1 cellular context compared by ENCODE assay signal in the genomic region with DNA sequence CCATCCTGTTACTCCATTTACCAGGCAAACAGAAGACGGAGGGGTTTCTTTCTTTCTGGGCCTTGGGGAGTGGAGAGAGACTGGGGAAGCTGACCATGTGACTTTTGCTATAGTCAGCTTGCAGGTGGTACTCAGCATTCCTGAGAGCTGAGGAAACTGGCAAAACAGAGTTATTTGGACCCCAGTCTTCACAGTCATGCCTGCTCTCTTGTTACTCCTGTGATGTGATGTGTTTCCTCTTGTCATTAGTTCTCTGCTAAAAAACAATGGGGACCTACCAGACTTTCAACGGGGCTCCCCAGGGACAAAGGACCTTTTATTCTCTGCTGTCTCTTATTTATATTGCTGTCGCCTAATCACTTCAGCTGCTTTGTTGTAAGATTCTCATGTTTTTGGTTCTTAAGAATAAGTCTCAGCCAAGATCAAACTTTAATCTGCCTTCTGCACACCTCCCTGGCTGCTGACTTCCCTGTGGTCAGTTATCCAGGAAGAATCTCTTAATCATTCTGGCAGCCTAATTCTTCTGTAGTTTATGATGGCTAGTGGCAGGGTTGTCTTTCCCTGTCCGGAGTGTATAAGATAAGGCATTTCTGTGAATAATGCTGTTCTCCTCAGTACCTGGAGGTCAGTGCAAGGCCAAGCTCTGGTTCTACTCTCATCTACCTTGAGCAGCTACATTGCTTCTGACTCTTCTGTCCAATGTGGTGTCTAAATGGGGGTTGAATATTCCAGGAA.
TF ChIP-seq lines count a peak whose summit lies in the region.

No MANE protein-coding gene starts in this region.

TF ChIP-seq in K562, 482 proteins besides CTCF, POLR2A, EP300 and RAD21 (continues in another document):
- TF ChIP-seq ZBTB8A (IDR thresholded peaks at IDR 0.05; ENCODE audit: partially characterized antibody) (no peak), MCM7 (IDR thresholded peaks at IDR 0.05) (no peak), CBX1 (IDR thresholded peaks at IDR 0.05; ENCODE audit: low read depth) (no peak), E2F3 (CRISPR knock-in tag; IDR thresholded peaks at IDR 0.05) (no peak), IFI16 (CRISPR knock-in tag; IDR thresholded peaks at IDR 0.05) (no peak), WHSC1 (IDR thresholded peaks at IDR 0.05; ENCODE audit: low read length) (no peak), TARDBP (IDR thresholded peaks at IDR 0.05) (no peak), ELF2 (CRISPR knock-in tag; IDR thresholded peaks at IDR 0.05) (no peak), JUND (IDR thresholded peaks at IDR 0.05; ENCODE audit: borderline replicate concordance, low read depth, low read length) (peak; percentile 47; the same call in 1 of the 2 replicates), JUND (tag; IDR thresholded peaks at IDR 0.05; ENCODE audit: borderline replicate concordance, low read depth, low read length) (peak; percentile 67; the same call in 1 of the 3 replicates), HDAC1 (IDR thresholded peaks at IDR 0.05) (peak in 1 of 2 experiments; percentile 88; a peak in 3 of 4 replicates), PTTG1 (tag; IDR thresholded peaks at IDR 0.05; ENCODE audit: low read depth) (no peak), FUS (optimal IDR thresholded peaks at IDR 0.05; ENCODE audit: low read depth, low read length) (no peak), KAT2B (IDR thresholded peaks at IDR 0.05; ENCODE audit: low read depth, low read length) (no peak), ATF7 (IDR thresholded peaks at IDR 0.05) (peak; percentile 53), TAL1 (IDR thresholded peaks at IDR 0.05) (peak; percentile 89), CREM (IDR thresholded peaks at IDR 0.05; ENCODE audit: low read depth) (peak; percentile 26; the same call in 1 of the 2 replicates), ZNF77 (CRISPR knock-in tag; IDR thresholded peaks at IDR 0.05) (no peak), ASH1L (IDR thresholded peaks at IDR 0.05; ENCODE audit: borderline replicate concordance, low read depth, partially characterized antibody) (no peak), HCFC1 (IDR thresholded peaks at IDR 0.05; ENCODE audit: low read depth, low read length) (no peak), SAFB (IDR thresholded peaks at IDR 0.05; ENCODE audit: borderline replicate concordance, low read depth, low read length) (no peak), TCF3 (CRISPR knock-in tag; IDR thresholded peaks at IDR 0.05) (peak; percentile 93), BRCA1 (IDR thresholded peaks at IDR 0.05) (no peak), BRCA1 (CRISPR knock-in tag; IDR thresholded peaks at IDR 0.05) (no peak), PHF8 (IDR thresholded peaks at IDR 0.05; ENCODE audit: borderline replicate concordance, low read length) (no peak), RBFOX2 (IDR thresholded peaks at IDR 0.05; ENCODE audit: low read depth, low read length) (no peak), SRF (CRISPR knock-in tag; IDR thresholded peaks at IDR 0.05) (peak in 1 of 2 experiments; percentile 74; a peak in 1 of 4 replicates), LCOR (CRISPR knock-in tag; IDR thresholded peaks at IDR 0.05) (peak; percentile 85), MTF1 (CRISPR knock-in tag; IDR thresholded peaks at IDR 0.05; ENCODE audit: borderline replicate concordance) (no peak), JUN (IDR thresholded peaks at IDR 0.05; ENCODE audit: borderline replicate concordance, low read depth, low read length) (no peak), JUN (CRISPR knock-in tag; IDR thresholded peaks at IDR 0.05; ENCODE audit: borderline replicate concordance) (no peak), NR0B1 (IDR thresholded peaks at IDR 0.05; ENCODE audit: partially characterized antibody) (no peak), SIX5 (IDR thresholded peaks at IDR 0.05; ENCODE audit: borderline replicate concordance in 1 of 2, insufficient read depth in 1 of 2, low read depth in 1 of 2, low read length in 2 of 2) (no peak), TSHZ1 (CRISPR knock-in tag; IDR thresholded peaks at IDR 0.05) (no peak), C11orf30 (IDR thresholded peaks at IDR 0.05; ENCODE audit: low read depth) (no peak; the same call in 1 of the 2 replicates), GTF2F1 (IDR thresholded peaks at IDR 0.05; ENCODE audit: low read depth, low read length) (no peak), MTA1 (IDR thresholded peaks at IDR 0.05; ENCODE audit: borderline replicate concordance) (peak; percentile 76; the same call in 1 of the 2 replicates), ESRRA (IDR thresholded peaks at IDR 0.05; ENCODE audit: borderline replicate concordance, low read depth) (peak; percentile 95), E2F8 (IDR thresholded peaks at IDR 0.05; ENCODE audit: low read depth, partially characterized antibody) (no peak), NFE2L1 (tag; IDR thresholded peaks at IDR 0.05; ENCODE audit: borderline replicate concordance, low read depth) (no peak), FOSL1 (tag; conservative IDR thresholded peaks at IDR 0.05) (peak; percentile 78), CHD4 (IDR thresholded peaks at IDR 0.05; ENCODE audit: insufficient read depth, insufficient replicate concordance, low read depth, low read length, poor library complexity, severe bottlenecking) (no peak), MAFF (IDR thresholded peaks at IDR 0.05; ENCODE audit: low read length) (no peak), PTBP1 (IDR thresholded peaks at IDR 0.05; ENCODE audit: low read depth, low read length) (no peak), LEF1 (IDR thresholded peaks at IDR 0.05) (peak; percentile 64), TGIF2 (CRISPR knock-in tag; IDR thresholded peaks at IDR 0.05) (no peak), HNRNPLL (IDR thresholded peaks at IDR 0.05; ENCODE audit: low read depth, low read length, poor library complexity, severe bottlenecking) (no peak), ZNF717 (CRISPR knock-in tag; IDR thresholded peaks at IDR 0.05) (no peak), ZFP36 (IDR thresholded peaks at IDR 0.05; ENCODE audit: low read depth, low read length, partially characterized antibody) (no peak), NELFE (IDR thresholded peaks at IDR 0.05; ENCODE audit: insufficient read depth, insufficient read length) (no peak), KHSRP (IDR thresholded peaks at IDR 0.05) (no peak)
- TF ChIP-seq, protein P1, sequence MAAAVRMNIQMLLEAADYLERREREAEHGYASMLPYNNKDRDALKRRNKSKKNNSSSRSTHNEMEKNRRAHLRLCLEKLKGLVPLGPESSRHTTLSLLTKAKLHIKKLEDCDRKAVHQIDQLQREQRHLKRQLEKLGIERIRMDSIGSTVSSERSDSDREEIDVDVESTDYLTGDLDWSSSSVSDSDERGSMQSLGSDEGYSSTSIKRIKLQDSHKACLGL (CRISPR knock-in tag; IDR thresholded peaks at IDR 0.05; ENCODE audit: borderline replicate concordance, poor library complexity, severe bottlenecking) = no peak
- TF ChIP-seq, protein P2, sequence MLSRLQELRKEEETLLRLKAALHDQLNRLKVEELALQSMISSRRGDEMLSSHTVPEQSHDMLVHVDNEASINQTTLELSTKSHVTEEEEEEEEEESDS (CRISPR knock-in tag; IDR thresholded peaks at IDR 0.05) = no peak
- TF ChIP-seq, protein P3, sequence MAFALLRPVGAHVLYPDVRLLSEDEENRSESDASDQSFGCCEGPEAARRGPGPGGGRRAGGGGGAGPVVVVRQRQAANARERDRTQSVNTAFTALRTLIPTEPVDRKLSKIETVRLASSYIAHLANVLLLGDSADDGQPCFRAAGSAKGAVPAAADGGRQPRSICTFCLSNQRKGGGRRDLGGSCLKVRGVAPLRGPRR (CRISPR knock-in tag; IDR thresholded peaks at IDR 0.05) = no peak
- TF ChIP-seq, protein P4, sequence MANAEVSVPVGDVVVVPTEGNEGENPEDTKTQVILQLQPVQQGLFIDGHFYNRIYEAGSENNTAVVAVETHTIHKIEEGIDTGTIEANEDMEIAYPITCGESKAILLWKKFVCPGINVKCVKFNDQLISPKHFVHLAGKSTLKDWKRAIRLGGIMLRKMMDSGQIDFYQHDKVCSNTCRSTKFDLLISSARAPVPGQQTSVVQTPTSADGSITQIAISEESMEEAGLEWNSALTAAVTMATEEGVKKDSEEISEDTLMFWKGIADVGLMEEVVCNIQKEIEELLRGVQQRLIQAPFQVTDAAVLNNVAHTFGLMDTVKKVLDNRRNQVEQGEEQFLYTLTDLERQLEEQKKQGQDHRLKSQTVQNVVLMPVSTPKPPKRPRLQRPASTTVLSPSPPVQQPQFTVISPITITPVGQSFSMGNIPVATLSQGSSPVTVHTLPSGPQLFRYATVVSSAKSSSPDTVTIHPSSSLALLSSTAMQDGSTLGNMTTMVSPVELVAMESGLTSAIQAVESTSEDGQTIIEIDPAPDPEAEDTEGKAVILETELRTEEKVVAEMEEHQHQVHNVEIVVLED (CRISPR knock-in tag; IDR thresholded peaks at IDR 0.05) = no peak
- TF ChIP-seq, protein P5, sequence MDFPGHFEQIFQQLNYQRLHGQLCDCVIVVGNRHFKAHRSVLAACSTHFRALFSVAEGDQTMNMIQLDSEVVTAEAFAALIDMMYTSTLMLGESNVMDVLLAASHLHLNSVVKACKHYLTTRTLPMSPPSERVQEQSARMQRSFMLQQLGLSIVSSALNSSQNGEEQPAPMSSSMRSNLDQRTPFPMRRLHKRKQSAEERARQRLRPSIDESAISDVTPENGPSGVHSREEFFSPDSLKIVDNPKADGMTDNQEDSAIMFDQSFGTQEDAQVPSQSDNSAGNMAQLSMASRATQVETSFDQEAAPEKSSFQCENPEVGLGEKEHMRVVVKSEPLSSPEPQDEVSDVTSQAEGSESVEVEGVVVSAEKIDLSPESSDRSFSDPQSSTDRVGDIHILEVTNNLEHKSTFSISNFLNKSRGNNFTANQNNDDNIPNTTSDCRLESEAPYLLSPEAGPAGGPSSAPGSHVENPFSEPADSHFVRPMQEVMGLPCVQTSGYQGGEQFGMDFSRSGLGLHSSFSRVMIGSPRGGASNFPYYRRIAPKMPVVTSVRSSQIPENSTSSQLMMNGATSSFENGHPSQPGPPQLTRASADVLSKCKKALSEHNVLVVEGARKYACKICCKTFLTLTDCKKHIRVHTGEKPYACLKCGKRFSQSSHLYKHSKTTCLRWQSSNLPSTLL (IDR thresholded peaks at IDR 0.05) = peak; percentile 58; the same call in 1 of the 2 replicates
- TF ChIP-seq, protein P6, sequence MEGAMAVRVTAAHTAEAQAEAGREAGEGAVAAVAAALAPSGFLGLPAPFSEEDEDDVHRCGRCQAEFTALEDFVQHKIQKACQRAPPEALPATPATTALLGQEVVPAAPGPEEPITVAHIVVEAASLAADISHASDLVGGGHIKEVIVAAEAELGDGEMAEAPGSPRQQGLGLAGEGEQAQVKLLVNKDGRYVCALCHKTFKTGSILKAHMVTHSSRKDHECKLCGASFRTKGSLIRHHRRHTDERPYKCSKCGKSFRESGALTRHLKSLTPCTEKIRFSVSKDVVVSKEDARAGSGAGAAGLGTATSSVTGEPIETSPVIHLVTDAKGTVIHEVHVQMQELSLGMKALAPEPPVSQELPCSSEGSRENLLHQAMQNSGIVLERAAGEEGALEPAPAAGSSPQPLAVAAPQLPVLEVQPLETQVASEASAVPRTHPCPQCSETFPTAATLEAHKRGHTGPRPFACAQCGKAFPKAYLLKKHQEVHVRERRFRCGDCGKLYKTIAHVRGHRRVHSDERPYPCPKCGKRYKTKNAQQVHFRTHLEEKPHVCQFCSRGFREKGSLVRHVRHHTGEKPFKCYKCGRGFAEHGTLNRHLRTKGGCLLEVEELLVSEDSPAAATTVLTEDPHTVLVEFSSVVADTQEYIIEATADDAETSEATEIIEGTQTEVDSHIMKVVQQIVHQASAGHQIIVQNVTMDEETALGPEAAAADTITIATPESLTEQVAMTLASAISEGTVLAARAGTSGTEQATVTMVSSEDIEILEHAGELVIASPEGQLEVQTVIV (CRISPR knock-in tag; IDR thresholded peaks at IDR 0.05; ENCODE audit: borderline replicate concordance) = no peak
